17 cellular contexts compared by ENCODE assay signal in genomic region chr13:102659168-102659713, GRCh38. TPM values are rescaled to one million over a fixed set of nuclear protein-coding genes. Genes with fewer than 3 reads are reported as not detected.
DNase-seq lines count a peak whose midpoint lies in the region; ATAC-seq and TF ChIP-seq lines count a peak whose summit lies in the region.
"Had no signal": no experiment of that assay in that cellular context is flagged by ENCODE, and none has a peak within 500 bp of the region (broad histone marks: within the 10 kb centered on the region; RNA-seq: fewer than 3 reads in every experiment).

No MANE protein-coding gene starts in this region.

- no peaks in the 10 kb centered on the region for H3K4me1 Mint-ChIP-seq in activated naive CD8-positive, alpha-beta T cell (ENCODE audit: low read depth)
- H3K4me1 Mint-ChIP-seq in activated naive CD8-positive, alpha-beta T cell treated with anti-CD3 and anti-CD28 coated beads, Interleukin-2, amount 50 U/mL, for 24 hours = no peaks in the 10 kb centered on the region
- no peaks in the 10 kb centered on the region for H3K4me1 Mint-ChIP-seq in CD8-positive, alpha-beta T cell (ENCODE audit: low read depth)
- H3K4me1 Mint-ChIP-seq in nephron progenitor cell = peaks cover 27% of the 10 kb centered on the region
- H3K4me1 Mint-ChIP-seq: B cell, IgD-negative memory B cell had no signal

- CTCF ChIA-PET in CD8-positive, alpha-beta T cell (lab: Charles Lee) = no interaction called here
- CTCF ChIA-PET in HEK293 (lab: Yijun Ruan, JAX) = interaction anchor here (0.7 kb wide), 1 partner anchor 10 kb away, joined by 7 read pairs; no protein-coding TSS in a partner anchor

- no peak overlapping the region for H3K27ac ChIP-seq in CD8-positive, alpha-beta T cell (ENCODE audit: low read depth, low read length)
- no peak overlapping the region for H3K27ac ChIP-seq in HEK293 (ENCODE audit: extremely low read depth, low read depth, low read length)
- H3K27ac ChIP-seq: C4-2B, GM23248 had no signal

- no peak for TF ChIP-seq CTCF in CD8-positive, alpha-beta T cell (IDR thresholded peaks at IDR 0.05)
- TF ChIP-seq CTCF in HEK293 (tag by site-specific recombination; IDR thresholded peaks at IDR 0.05) (no peak), nephron progenitor cell (IDR thresholded peaks at IDR 0.05) (no peak)

- no peaks in the 10 kb centered on the region for H3K9me3 Mint-ChIP-seq in activated naive CD8-positive, alpha-beta T cell (ENCODE audit: low read depth)
- H3K9me3 Mint-ChIP-seq in activated naive CD8-positive, alpha-beta T cell treated with anti-CD3 and anti-CD28 coated beads, Interleukin-2, amount 50 U/mL, for 24 hours = no peaks in the 10 kb centered on the region
- peaks cover 4% of the 10 kb centered on the region for H3K9me3 Mint-ChIP-seq in CD8-positive, alpha-beta T cell
- peaks cover 65% of the 10 kb centered on the region for H3K9me3 Mint-ChIP-seq in nephron progenitor cell

- intact Hi-C loops in CD8-positive, alpha-beta T cell (cut with DNase I, micrococcal nuclease) = loop anchor here (2.0 to 5.0 kb wide), 3 partner anchors 67 to 188 kb away; partner anchors contain the start of gene ERCC5 (in 1 of the 2)

- no peaks in the 10 kb centered on the region for H3K4me1 ChIP-seq in CD8-positive, alpha-beta T cell (ENCODE audit: insufficient read depth, low read length)
- H3K4me1 ChIP-seq in HEK293 (ENCODE audit: control insufficient read depth, insufficient read depth, low read length) = no peaks in the 10 kb centered on the region

- POLR2A ChIA-PET in CD8-positive, alpha-beta T cell (lab: Charles Lee) = interaction anchor here (0.7 kb wide), 1 partner anchor 80 kb away, joined by 3 read pairs; no protein-coding TSS in a partner anchor
- POLR2A ChIA-PET in HEK293 (lab: Yijun Ruan, JAX) = no interaction called here

- ATAC-seq in activated naive CD8-positive, alpha-beta T cell treated with anti-CD3 and anti-CD28 coated beads, Interleukin-2, amount 50 U/mL, for 24 hours = no peak
- no peak for ATAC-seq in CD8-positive, alpha-beta T cell
- ATAC-seq in GM18511 (IDR thresholded peaks at IDR 0.05; ENCODE audit: unreplicated experiment) (no peak), GM18873 (IDR thresholded peaks at IDR 0.05; ENCODE audit: low FRiP score, unreplicated experiment) (no peak)

- no peak overlapping the region for H3K4me3 Mint-ChIP-seq in activated naive CD8-positive, alpha-beta T cell
- no peak overlapping the region for H3K4me3 Mint-ChIP-seq in activated naive CD8-positive, alpha-beta T cell treated with anti-CD3 and anti-CD28 coated beads, Interleukin-2, amount 50 U/mL, for 24 hours
- no peak overlapping the region for H3K4me3 Mint-ChIP-seq in CD8-positive, alpha-beta T cell
- no peak overlapping the region for H3K4me3 Mint-ChIP-seq in nephron progenitor cell
- H3K4me3 Mint-ChIP-seq: B cell; CD4-positive, alpha-beta memory T cell; IgD-negative memory B cell had no signal

- H3K36me3 Mint-ChIP-seq in activated naive CD8-positive, alpha-beta T cell = peaks cover 31% of the 10 kb centered on the region
- peaks cover 52% of the 10 kb centered on the region for H3K36me3 Mint-ChIP-seq in activated naive CD8-positive, alpha-beta T cell treated with anti-CD3 and anti-CD28 coated beads, Interleukin-2, amount 50 U/mL, for 24 hours (ENCODE audit: low read depth)
- H3K36me3 Mint-ChIP-seq in CD8-positive, alpha-beta T cell = peaks cover 56% of the 10 kb centered on the region
- H3K36me3 Mint-ChIP-seq in nephron progenitor cell (ENCODE audit: low read depth) = peaks cover 12% of the 10 kb centered on the region

- H3K27me3 ChIP-seq in CD8-positive, alpha-beta T cell (ENCODE audit: insufficient read depth, low read length) = no peaks in the 10 kb centered on the region

- peaks cover 10% of the 10 kb centered on the region for H3K36me3 ChIP-seq in CD8-positive, alpha-beta T cell (ENCODE audit: insufficient read depth, low read length)
- H3K36me3 ChIP-seq in HEK293 (ENCODE audit: control insufficient read depth in 2 of 2, insufficient read depth in 1 of 2, low read length in 2 of 2) = peaks cover 12 to 47% of the 10 kb centered on the region in 2 experiments

- DNase-seq in activated naive CD8-positive, alpha-beta T cell treated with anti-CD3 and anti-CD28 coated beads, Interleukin-2, amount 50 U/mL, for 24 hours = no peak
- no peak for DNase-seq in CD8-positive, alpha-beta T cell
- DNase-seq in nephron progenitor cell = no peak
- DNase-seq: CD4-positive, alpha-beta memory T cell; COR-L47; DMS153; EL; H7 had no signal

- no peak overlapping the region for H3K4me3 ChIP-seq in CD8-positive, alpha-beta T cell (ENCODE audit: low read depth, low read length)
- H3K4me3 ChIP-seq in HEK293 (ENCODE audit: low read depth, low read length) = no peak overlapping the region
- H3K4me3 ChIP-seq: GM23248 had no signal

- H3K27me3 Mint-ChIP-seq in activated naive CD8-positive, alpha-beta T cell = no peaks in the 10 kb centered on the region
- no peaks in the 10 kb centered on the region for H3K27me3 Mint-ChIP-seq in activated naive CD8-positive, alpha-beta T cell treated with anti-CD3 and anti-CD28 coated beads, Interleukin-2, amount 50 U/mL, for 24 hours
- H3K27me3 Mint-ChIP-seq in CD8-positive, alpha-beta T cell (ENCODE audit: low read depth) = no peaks in the 10 kb centered on the region
- H3K27me3 Mint-ChIP-seq in nephron progenitor cell (ENCODE audit: low read depth, poor library complexity) = no peaks in the 10 kb centered on the region
- H3K27me3 Mint-ChIP-seq: B cell; CD4-positive, alpha-beta memory T cell; IgD-negative memory B cell had no signal

- H3K27ac Mint-ChIP-seq in activated naive CD8-positive, alpha-beta T cell = peak overlapping the region; percentile 13
- H3K27ac Mint-ChIP-seq in activated naive CD8-positive, alpha-beta T cell treated with anti-CD3 and anti-CD28 coated beads, Interleukin-2, amount 50 U/mL, for 24 hours = no peak overlapping the region
- peak overlapping the region; percentile 3 for H3K27ac Mint-ChIP-seq in CD8-positive, alpha-beta T cell
- peak overlapping the region; percentile 74 for H3K27ac Mint-ChIP-seq in nephron progenitor cell
- H3K27ac Mint-ChIP-seq: B cell had no signal

- no peaks in the 10 kb centered on the region for H3K9me3 ChIP-seq in CD8-positive, alpha-beta T cell (ENCODE audit: low read length)
- H3K9me3 ChIP-seq in HEK293 (ENCODE audit: control insufficient read depth, insufficient read depth, low read depth, low read length) = no peaks in the 10 kb centered on the region

TF ChIP-seq in HEK293, 187 proteins besides CTCF, POLR2A, EP300 and RAD21:
- TF ChIP-seq ZNF558 (tag by site-specific recombination; IDR thresholded peaks at IDR 0.05) = peak; percentile 99
- no peak for TF ChIP-seq ZNF610 (tag by site-specific recombination; IDR thresholded peaks at IDR 0.05; ENCODE audit: borderline replicate concordance)
- TF ChIP-seq ZNF266 (tag by site-specific recombination; IDR thresholded peaks at IDR 0.05; ENCODE audit: low read depth) = no peak

RNA-seq across cellular contexts. Expression of gene METTL21C, which starts 35.6 kb away (rescaled TPM):
- total RNA-seq in CD8-positive, alpha-beta T cell = not detected
- total RNA-seq: B cell; CD4-positive, alpha-beta memory T cell; GM23248; H7; HT-29 had no signal
